ENCODE assay signal across 1 cellular context in genomic region chr5:69033690-69034089, GRCh38.
TF ChIP-seq lines count a peak whose summit lies in the region.

No MANE protein-coding gene starts in this region.

TF ChIP-seq in GM23338, 12 proteins besides CTCF, POLR2A, EP300 and RAD21 (continued from another document):
- TF ChIP-seq, protein P1, sequence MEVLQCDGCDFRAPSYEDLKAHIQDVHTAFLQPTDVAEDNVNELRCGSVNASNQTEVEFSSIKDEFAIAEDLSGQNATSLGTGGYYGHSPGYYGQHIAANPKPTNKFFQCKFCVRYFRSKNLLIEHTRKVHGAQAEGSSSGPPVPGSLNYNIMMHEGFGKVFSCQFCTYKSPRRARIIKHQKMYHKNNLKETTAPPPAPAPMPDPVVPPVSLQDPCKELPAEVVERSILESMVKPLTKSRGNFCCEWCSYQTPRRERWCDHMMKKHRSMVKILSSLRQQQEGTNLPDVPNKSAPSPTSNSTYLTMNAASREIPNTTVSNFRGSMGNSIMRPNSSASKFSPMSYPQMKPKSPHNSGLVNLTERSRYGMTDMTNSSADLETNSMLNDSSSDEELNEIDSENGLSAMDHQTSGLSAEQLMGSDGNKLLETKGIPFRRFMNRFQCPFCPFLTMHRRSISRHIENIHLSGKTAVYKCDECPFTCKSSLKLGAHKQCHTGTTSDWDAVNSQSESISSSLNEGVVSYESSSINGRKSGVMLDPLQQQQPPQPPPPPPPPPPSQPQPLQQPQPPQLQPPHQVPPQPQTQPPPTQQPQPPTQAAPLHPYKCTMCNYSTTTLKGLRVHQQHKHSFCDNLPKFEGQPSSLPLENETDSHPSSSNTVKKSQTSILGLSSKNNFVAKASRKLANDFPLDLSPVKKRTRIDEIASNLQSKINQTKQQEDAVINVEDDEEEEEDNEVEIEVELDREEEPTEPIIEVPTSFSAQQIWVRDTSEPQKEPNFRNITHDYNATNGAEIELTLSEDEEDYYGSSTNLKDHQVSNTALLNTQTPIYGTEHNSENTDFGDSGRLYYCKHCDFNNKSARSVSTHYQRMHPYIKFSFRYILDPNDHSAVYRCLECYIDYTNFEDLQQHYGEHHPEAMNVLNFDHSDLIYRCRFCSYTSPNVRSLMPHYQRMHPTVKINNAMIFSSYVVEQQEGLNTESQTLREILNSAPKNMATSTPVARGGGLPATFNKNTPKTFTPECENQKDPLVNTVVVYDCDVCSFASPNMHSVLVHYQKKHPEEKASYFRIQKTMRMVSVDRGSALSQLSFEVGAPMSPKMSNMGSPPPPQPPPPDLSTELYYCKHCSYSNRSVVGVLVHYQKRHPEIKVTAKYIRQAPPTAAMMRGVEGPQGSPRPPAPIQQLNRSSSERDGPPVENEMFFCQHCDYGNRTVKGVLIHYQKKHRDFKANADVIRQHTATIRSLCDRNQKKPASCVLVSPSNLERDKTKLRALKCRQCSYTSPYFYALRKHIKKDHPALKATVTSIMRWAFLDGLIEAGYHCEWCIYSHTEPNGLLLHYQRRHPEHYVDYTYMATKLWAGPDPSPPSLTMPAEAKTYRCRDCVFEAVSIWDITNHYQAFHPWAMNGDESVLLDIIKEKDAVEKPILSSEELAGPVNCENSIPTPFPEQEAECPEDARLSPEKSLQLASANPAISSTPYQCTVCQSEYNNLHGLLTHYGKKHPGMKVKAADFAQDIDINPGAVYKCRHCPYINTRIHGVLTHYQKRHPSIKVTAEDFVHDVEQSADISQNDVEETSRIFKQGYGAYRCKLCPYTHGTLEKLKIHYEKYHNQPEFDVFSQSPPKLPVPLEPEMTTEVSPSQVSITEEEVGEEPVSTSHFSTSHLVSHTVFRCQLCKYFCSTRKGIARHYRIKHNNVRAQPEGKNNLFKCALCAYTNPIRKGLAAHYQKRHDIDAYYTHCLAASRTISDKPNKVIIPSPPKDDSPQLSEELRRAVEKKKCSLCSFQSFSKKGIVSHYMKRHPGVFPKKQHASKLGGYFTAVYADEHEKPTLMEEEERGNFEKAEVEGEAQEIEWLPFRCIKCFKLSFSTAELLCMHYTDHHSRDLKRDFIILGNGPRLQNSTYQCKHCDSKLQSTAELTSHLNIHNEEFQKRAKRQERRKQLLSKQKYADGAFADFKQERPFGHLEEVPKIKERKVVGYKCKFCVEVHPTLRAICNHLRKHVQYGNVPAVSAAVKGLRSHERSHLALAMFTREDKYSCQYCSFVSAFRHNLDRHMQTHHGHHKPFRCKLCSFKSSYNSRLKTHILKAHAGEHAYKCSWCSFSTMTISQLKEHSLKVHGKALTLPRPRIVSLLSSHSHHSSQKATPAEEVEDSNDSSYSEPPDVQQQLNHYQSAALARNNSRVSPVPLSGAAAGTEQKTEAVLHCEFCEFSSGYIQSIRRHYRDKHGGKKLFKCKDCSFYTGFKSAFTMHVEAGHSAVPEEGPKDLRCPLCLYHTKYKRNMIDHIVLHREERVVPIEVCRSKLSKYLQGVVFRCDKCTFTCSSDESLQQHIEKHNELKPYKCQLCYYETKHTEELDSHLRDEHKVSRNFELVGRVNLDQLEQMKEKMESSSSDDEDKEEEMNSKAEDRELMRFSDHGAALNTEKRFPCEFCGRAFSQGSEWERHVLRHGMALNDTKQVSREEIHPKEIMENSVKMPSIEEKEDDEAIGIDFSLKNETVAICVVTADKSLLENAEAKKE (CRISPR knock-in tag; IDR thresholded peaks at IDR 0.05): no peak
- no peak for TF ChIP-seq EZH2phosphoT487 (IDR thresholded peaks at IDR 0.05; ENCODE audit: unreplicated experiment)
- no peak for TF ChIP-seq CREB1 (CRISPR knock-in tag; IDR thresholded peaks at IDR 0.05; ENCODE audit: low read depth)
- TF ChIP-seq ETS1 (IDR thresholded peaks at IDR 0.05): no peak
- TF ChIP-seq EZH2 (IDR thresholded peaks at IDR 0.05; ENCODE audit: low read depth, unreplicated experiment): no peak
